9 cellular contexts compared by ENCODE assay signal in the genomic region with DNA sequence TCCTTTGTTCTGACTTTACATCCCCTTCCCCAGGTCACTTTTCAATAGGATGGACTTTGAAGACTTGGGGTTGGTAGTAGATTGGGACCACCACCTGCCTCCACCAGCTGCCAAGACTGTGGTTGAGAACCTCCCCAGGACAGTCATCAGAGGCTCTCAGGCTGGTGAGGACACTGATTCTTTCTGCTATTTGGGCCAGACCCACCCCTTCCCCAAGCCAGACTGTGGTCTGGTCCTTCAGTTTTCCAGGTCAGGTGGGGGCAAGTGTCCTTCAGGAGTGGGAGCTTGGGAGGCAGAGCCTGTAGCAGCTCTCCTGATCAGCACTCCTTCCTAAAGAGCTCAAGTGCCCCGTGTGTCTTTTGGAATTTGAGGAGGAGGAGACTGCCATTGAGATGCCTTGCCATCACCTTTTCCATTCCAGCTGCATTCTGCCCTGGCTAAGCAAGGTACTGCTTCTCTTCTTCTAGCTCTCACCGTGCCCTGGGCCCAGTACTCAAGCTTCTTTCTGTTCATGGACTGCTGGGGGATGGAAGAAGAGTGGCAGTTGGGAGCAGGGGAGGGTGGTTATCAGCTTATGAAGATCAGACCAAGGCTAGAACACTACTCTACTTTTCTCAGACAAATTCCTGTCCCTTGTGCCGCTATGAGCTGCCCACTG. TPM values are rescaled to one million over a fixed set of nuclear protein-coding genes. Genes with fewer than 3 reads are reported as not detected.
DNase-seq lines count a peak whose midpoint lies in the region; ATAC-seq and TF ChIP-seq lines count a peak whose summit lies in the region.
"Had no signal": no experiment of that assay in that cellular context is flagged by ENCODE, and none has a peak within 500 bp of the region (broad histone marks: within the 10 kb centered on the region; RNA-seq: fewer than 3 reads in every experiment).

No MANE protein-coding gene starts in this region.

- ATAC-seq in Right ventricle myocardium inferior (no peak), HG03175 (IDR thresholded peaks at IDR 0.05; ENCODE audit: unreplicated experiment) (no peak), GM19452 (IDR thresholded peaks at IDR 0.05; ENCODE audit: unreplicated experiment) (no peak)

- H3K4me3 ChIP-seq in left ventricle myocardium inferior (peak overlapping the region; percentile 91), brain microvascular endothelial cell (ENCODE audit: low read depth, low read length) (peak overlapping the region; percentile 98), mucosa of stomach (ENCODE audit: low read length) (peak overlapping the region; percentile 99)

- intact Hi-C loops in left ventricle myocardium inferior (cut with micrococcal nuclease), result no loop called here
- intact Hi-C loops in Right ventricle myocardium inferior (cut with DNase I), result loop anchor here (5.0 kb wide), 1 partner anchor 34 kb away; a partner anchor contains a TSS

- H3K27me3 ChIP-seq in left ventricle myocardium inferior (ENCODE audit: low read depth) (no peaks in the 10 kb centered on the region), brain microvascular endothelial cell (replicated peaks) (no peaks in the 10 kb centered on the region), mucosa of stomach (ENCODE audit: control insufficient read depth, insufficient read depth, low read length) (no peaks in the 10 kb centered on the region)

- H3K9ac ChIP-seq in mucosa of stomach (ENCODE audit: low read length), result peak overlapping the region; percentile 99

- in situ Hi-C loops in brain microvascular endothelial cell (cut with HindIII; ENCODE audit: low pct_ligation_motif_present, low sequenced_read_pairs), result no loop called here

- H3K4me1 ChIP-seq in left ventricle myocardium inferior (peaks cover 55% of the 10 kb centered on the region), mucosa of stomach (ENCODE audit: control insufficient read depth, insufficient read depth, low read length) (peaks cover 31% of the 10 kb centered on the region)

- peak overlapping the region; percentile 93 for H3K27ac ChIP-seq in left ventricle myocardium inferior (replicated peaks)
- H3K27ac ChIP-seq in brain microvascular endothelial cell, result no peak overlapping the region

- DNase-seq in left ventricle myocardium inferior, result no peak
- DNase-seq in Right ventricle myocardium inferior (ENCODE audit: missing footprints), result no peak
- DNase-seq in brain microvascular endothelial cell, result no peak
- no peak for DNase-seq in DMS79 treated with DMSO at 0.1 percent for 48 hours (lab: John Stamatoyannopoulos, UW)
- no peak for DNase-seq in GM03348 (ENCODE audit: low spot score)
- DNase-seq: T1000 had no signal

- peaks cover 33% of the 10 kb centered on the region for H3K36me3 ChIP-seq in left ventricle myocardium inferior
- peaks cover 15% of the 10 kb centered on the region for H3K36me3 ChIP-seq in brain microvascular endothelial cell (replicated peaks)
- peaks cover 6% of the 10 kb centered on the region for H3K36me3 ChIP-seq in mucosa of stomach (ENCODE audit: control insufficient read depth, insufficient read depth, low read length)

- H3K9me3 ChIP-seq in left ventricle myocardium inferior (replicated peaks) (no peaks in the 10 kb centered on the region), mucosa of stomach (ENCODE audit: control insufficient read depth, low read length) (no peaks in the 10 kb centered on the region)

- TF ChIP-seq CTCF in left ventricle myocardium inferior (IDR thresholded peaks at IDR 0.05; ENCODE audit: borderline replicate concordance) (no peak), brain microvascular endothelial cell (IDR thresholded peaks at IDR 0.05; ENCODE audit: low read depth, low read length, missing control alignments) (no peak)

RNA-seq across cellular contexts. Expression of a gene that starts 1.1 kb away (rescaled TPM):
- total RNA-seq in left ventricle myocardium inferior (89.2 TPM), Right ventricle myocardium inferior (87.8 TPM)

RNA-seq across cellular contexts. Expression of a gene that starts 5.9 kb away (rescaled TPM):
- total RNA-seq in left ventricle myocardium inferior (10.1 TPM), Right ventricle myocardium inferior (10.8 TPM)

RNA-seq across cellular contexts. Expression of a gene that starts 12.4 kb away (rescaled TPM):
- 47.3 TPM for total RNA-seq in left ventricle myocardium inferior
- 62.1 TPM for total RNA-seq in Right ventricle myocardium inferior

RNA-seq across cellular contexts. Expression of a gene that starts 15.3 kb away (rescaled TPM):
- total RNA-seq in left ventricle myocardium inferior (25.1 TPM), Right ventricle myocardium inferior (26.4 TPM)

RNA-seq across cellular contexts. Expression of a gene that starts 19.2 kb away (rescaled TPM):
- 15.5 TPM for total RNA-seq in left ventricle myocardium inferior
- total RNA-seq in Right ventricle myocardium inferior, result 26.1 TPM
